ENCODE assay signal across 9 cellular contexts in genomic region chr13:99505814-99506269, GRCh38.
A peak's percentile ranks its signal among the peaks of the same experiment; 100 is the strongest.
DNase-seq lines count a peak whose midpoint lies in the region; ATAC-seq and TF ChIP-seq lines count a peak whose summit lies in the region.
"Had no signal": no experiment of that assay in that cellular context is flagged by ENCODE, and none has a peak within 500 bp of the region (broad histone marks: within the 10 kb centered on the region; RNA-seq: fewer than 3 reads in every experiment).

No MANE protein-coding gene starts in this region.

- no peaks in the 10 kb centered on the region for H3K27me3 Mint-ChIP-seq in activated naive CD4-positive, alpha-beta T cell treated with anti-CD3 and anti-CD28 coated beads, Interleukin-2, amount 50 U/mL, for 24 hours

- peak overlapping the region; percentile 89 for H3K27ac Mint-ChIP-seq in activated naive CD4-positive, alpha-beta T cell treated with anti-CD3 and anti-CD28 coated beads, Interleukin-2, amount 50 U/mL, for 24 hours

- peak; percentile 25; the same call in 1 of the 2 replicates for TF ChIP-seq CTCF in RWPE1 (conservative IDR thresholded peaks at IDR 0.05; ENCODE audit: low read depth)
- TF ChIP-seq CTCF in tibial artery (IDR thresholded peaks at IDR 0.05) = peak; percentile 22 to 32
- no peak for TF ChIP-seq CTCF in GM10248 (IDR thresholded peaks at IDR 0.05; ENCODE audit: control extremely low read depth, extremely low read depth, low read depth, missing control alignments)

- intact Hi-C loops in tibial artery (cut with DNase I; ENCODE audit: low total_unique reads) = loop anchor here (5.0 to 10.0 kb wide), 2 partner anchors 64 to 201 kb away; partner anchors contain the start of gene GPR183

- ATAC-seq in HG03045 (IDR thresholded peaks at IDR 0.05; ENCODE audit: unreplicated experiment) = no peak

- POLR2A ChIA-PET in RWPE1 (lab: Yijun Ruan, JAX; ENCODE audit: low non-redundant PET) (no interaction called here), GM10248 (lab: Yijun Ruan, JAX) (no interaction called here)

- H3K4me1 ChIP-seq in tibial artery = peaks cover 0 to 55% (median 29%) of the 10 kb centered on the region in 4 donors

- peaks cover 26% of the 10 kb centered on the region for H3K36me3 Mint-ChIP-seq in activated naive CD4-positive, alpha-beta T cell treated with anti-CD3 and anti-CD28 coated beads, Interleukin-2, amount 50 U/mL, for 24 hours

- H3K9me3 Mint-ChIP-seq in activated naive CD4-positive, alpha-beta T cell treated with anti-CD3 and anti-CD28 coated beads, Interleukin-2, amount 50 U/mL, for 24 hours = no peaks in the 10 kb centered on the region

- peak overlapping the region; percentile 69 for H3K4me3 Mint-ChIP-seq in activated naive CD4-positive, alpha-beta T cell treated with anti-CD3 and anti-CD28 coated beads, Interleukin-2, amount 50 U/mL, for 24 hours

- H3K4me1 Mint-ChIP-seq in activated naive CD4-positive, alpha-beta T cell treated with anti-CD3 and anti-CD28 coated beads, Interleukin-2, amount 50 U/mL, for 24 hours = peaks cover 85% of the 10 kb centered on the region

- no peak overlapping the region for H3K4me3 ChIP-seq in tibial artery

- no peaks in the 10 kb centered on the region for H3K27me3 ChIP-seq in tibial artery

- CTCF ChIA-PET in RWPE1 (lab: Yijun Ruan, JAX) (interaction anchor here (0.6 to 1.2 kb wide), 3 partner anchors 8 to 316 kb away, joined by 3 read pairs; no protein-coding TSS in a partner anchor), GM10248 (lab: Yijun Ruan, JAX) (interaction anchor here (1.0 to 8.5 kb wide), 15 partner anchors 8 to 236 kb away, joined by 3 to 50 read pairs (median 4); no protein-coding TSS in a partner anchor)

- H3K9me3 ChIP-seq in tibial artery = peaks cover 0 to 7% (median 4%) of the 10 kb centered on the region in 3 donors

- H3K36me3 ChIP-seq in tibial artery = peaks cover 0 to 13% (median 11%) of the 10 kb centered on the region in 3 donors

- DNase-seq in activated naive CD4-positive, alpha-beta T cell (lab: John Stamatoyannopoulos, UW) = no peak
- DNase-seq in RWPE1 (ENCODE audit: low spot score) = no peak
- DNase-seq in fibroblast of peridontal ligament (ENCODE audit: extremely low read depth) = peak; percentile 59
- no peak for DNase-seq in tibial artery
- no peak for DNase-seq in effector CD8-positive, alpha-beta T cell (lab: John Stamatoyannopoulos, UW)
- no peak for DNase-seq in GM10248 (ENCODE audit: extremely low spot score)
- DNase-seq: activated CD4-positive, alpha-beta T cell treated with anti-CD3 and anti-CD28 coated beads for 1 hour had no signal

- H3K27ac ChIP-seq in RWPE1 (no peak overlapping the region), tibial artery (no peak overlapping the region)
